26 cellular contexts compared by ENCODE assay signal in genomic region chr4:128488055-128488705, GRCh38.
"Had no signal": no experiment of that assay in that cellular context is flagged by ENCODE, and none has a peak within 500 bp of the region (broad histone marks: within the 10 kb centered on the region; RNA-seq: fewer than 3 reads in every experiment).

No MANE protein-coding gene starts in this region.

- H3K36me3 Mint-ChIP-seq: activated naive CD4-positive, alpha-beta T cell treated with anti-CD3 and anti-CD28 coated beads, Interleukin-2, amount 10 ng/mL, durations not matched to agents 7 days and 5 days; activated naive CD8-positive, alpha-beta T cell treated with anti-CD3 and anti-CD28 coated beads, Interleukin-2, amount 10 ng/mL, durations not matched to agents 7 days and 5 days had no signal

- ATAC-seq: activated naive CD4-positive, alpha-beta T cell treated with anti-CD3 and anti-CD28 coated beads, Interleukin-2, amount 50 U/mL, for 72 hours; activated T-cell treated with anti-CD3 and anti-CD28 coated beads, Interleukin-2, amount 50 U/mL, for 72 hours had no signal

- FAIRE-seq: endometrium, endothelial cell of umbilical vein had no signal

- H3K27me3 Mint-ChIP-seq: activated naive CD4-positive, alpha-beta T cell treated with anti-CD3 and anti-CD28 coated beads, Interleukin-2, amount 10 ng/mL, durations not matched to agents 7 days and 5 days; activated T-cell treated with anti-CD3 and anti-CD28 coated beads, Interleukin-2, amount 50 U/mL, for 24 hours; brain had no signal

- H3K4me1 Mint-ChIP-seq: activated CD4-positive, alpha-beta memory T cell treated with anti-CD3 and anti-CD28 coated beads, Interleukin-2, amount 10 ng/mL, durations not matched to agents 7 days and 5 days; activated CD4-positive, alpha-beta T cell treated with anti-CD3 and anti-CD28 coated beads, Interleukin-2, amount 10 ng/mL, durations not matched to agents 7 days and 5 days; activated naive CD4-positive, alpha-beta T cell treated with anti-CD3 and anti-CD28 coated beads, Interleukin-2, amount 10 ng/mL, durations not matched to agents 7 days and 5 days had no signal

- DNase-seq: activated CD4-positive, alpha-beta memory T cell treated with anti-CD3 and anti-CD28 coated beads, Interleukin-2, amount 10 ng/mL, durations not matched to agents 7 days and 5 days; activated CD4-positive, alpha-beta T cell treated with anti-CD3 and anti-CD28 coated beads for 4 hours; activated CD4-positive, alpha-beta T cell treated with anti-CD3 and anti-CD28 coated beads, Interleukin-2, amount 10 ng/mL, durations not matched to agents 7 days and 5 days; activated CD4-positive, alpha-beta T cell treated with anti-CD3 and anti-CD28 coated beads, Interleukin-2, amount 50 U/mL, for 4 hours; activated CD4-positive, CD25-positive, alpha-beta regulatory T cell; activated CD4-positive, CD25-positive, alpha-beta regulatory T cell treated with anti-CD3 and anti-CD28 coated beads, Interleukin-2, amount 50 U/mL, for 72 hours; activated CD8-positive, alpha-beta memory T cell treated with anti-CD3 and anti-CD28 coated beads, Interleukin-2, amount 50 U/mL, for 48 hours; activated gamma-delta T cell; activated naive CD4-positive, alpha-beta T cell; activated naive CD4-positive, alpha-beta T cell treated with anti-CD3 and anti-CD28 coated beads, Interleukin-2, amount 10 ng/mL, durations not matched to agents 7 days and 5 days; activated naive CD8-positive, alpha-beta T cell treated with anti-CD3 and anti-CD28 coated beads, Interleukin-2, amount 10 ng/mL, durations not matched to agents 7 days and 5 days; activated T-cell treated with anti-CD3 and anti-CD28 coated beads for 4 hours; activated T-cell treated with anti-CD3 and anti-CD28 coated beads, Interleukin-2, amount 50 U/mL, for 24 hours; activated T-cell treated with anti-CD3 and anti-CD28 coated beads, Interleukin-2, amount 50 U/mL, for 72 hours; central memory CD4-positive, alpha-beta T cell; cerebellar nuclear complex; colonic mucosa; effector CD8-positive, alpha-beta T cell; esophagus squamous epithelium; foreskin melanocyte; head of caudate nucleus; T-helper 2 cell had no signal

- H3K27ac Mint-ChIP-seq: activated CD4-positive, alpha-beta memory T cell treated with anti-CD3 and anti-CD28 coated beads, Interleukin-2, amount 10 ng/mL, durations not matched to agents 7 days and 5 days; activated CD4-positive, alpha-beta T cell treated with anti-CD3 and anti-CD28 coated beads, Interleukin-2, amount 10 ng/mL, durations not matched to agents 7 days and 5 days; activated naive CD4-positive, alpha-beta T cell treated with anti-CD3 and anti-CD28 coated beads, Interleukin-2, amount 10 ng/mL, durations not matched to agents 7 days and 5 days; activated naive CD4-positive, alpha-beta T cell treated with anti-CD3 and anti-CD28 coated beads, Interleukin-2, amount 50 U/mL, for 72 hours; activated naive CD8-positive, alpha-beta T cell treated with anti-CD3 and anti-CD28 coated beads, Interleukin-2, amount 10 ng/mL, durations not matched to agents 7 days and 5 days; activated T-cell treated with anti-CD3 and anti-CD28 coated beads, Interleukin-2, amount 50 U/mL, for 24 hours; activated T-cell treated with anti-CD3 and anti-CD28 coated beads, Interleukin-2, amount 50 U/mL, for 72 hours; brain had no signal

- H3K4me3 Mint-ChIP-seq: activated CD4-positive, alpha-beta memory T cell treated with anti-CD3 and anti-CD28 coated beads, Interleukin-2, amount 10 ng/mL, durations not matched to agents 7 days and 5 days; activated CD4-positive, alpha-beta T cell treated with anti-CD3 and anti-CD28 coated beads, Interleukin-2, amount 10 ng/mL, durations not matched to agents 7 days and 5 days; activated naive CD4-positive, alpha-beta T cell treated with anti-CD3 and anti-CD28 coated beads, Interleukin-2, amount 10 ng/mL, durations not matched to agents 7 days and 5 days; activated naive CD8-positive, alpha-beta T cell treated with anti-CD3 and anti-CD28 coated beads, Interleukin-2, amount 10 ng/mL, durations not matched to agents 7 days and 5 days; activated T-cell treated with anti-CD3 and anti-CD28 coated beads, Interleukin-2, amount 50 U/mL, for 24 hours; activated T-cell treated with anti-CD3 and anti-CD28 coated beads, Interleukin-2, amount 50 U/mL, for 72 hours; brain had no signal

- H3K9me3 Mint-ChIP-seq: activated CD4-positive, alpha-beta memory T cell treated with anti-CD3 and anti-CD28 coated beads, Interleukin-2, amount 10 ng/mL, durations not matched to agents 7 days and 5 days; activated CD4-positive, alpha-beta T cell treated with anti-CD3 and anti-CD28 coated beads, Interleukin-2, amount 10 ng/mL, durations not matched to agents 7 days and 5 days; activated naive CD4-positive, alpha-beta T cell treated with anti-CD3 and anti-CD28 coated beads, Interleukin-2, amount 10 ng/mL, durations not matched to agents 7 days and 5 days had no signal
